13 cellular contexts compared by ENCODE assay signal in the genomic region with DNA sequence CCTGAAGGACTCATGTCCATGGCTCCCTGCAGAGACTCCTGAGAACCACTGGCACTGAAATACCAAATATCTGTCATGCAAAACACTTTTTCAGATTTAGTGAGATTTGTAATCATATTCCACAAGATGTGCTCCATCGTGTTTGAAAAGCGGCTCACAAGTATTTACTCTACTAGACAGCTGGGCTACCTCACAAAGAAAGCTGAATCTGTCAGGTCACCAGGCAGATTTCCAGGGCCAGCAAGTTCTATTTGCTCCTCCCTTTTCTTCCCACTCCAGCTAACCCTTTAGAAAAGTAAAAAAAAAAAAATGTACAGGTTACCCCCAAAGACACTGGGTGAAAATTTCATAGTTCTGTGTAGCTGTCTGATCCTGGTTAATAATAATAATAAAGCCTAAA. TPM values are rescaled to one million over a fixed set of nuclear protein-coding genes. Genes with fewer than 3 reads are reported as not detected.
DNase-seq lines count a peak whose midpoint lies in the region; ATAC-seq and TF ChIP-seq lines count a peak whose summit lies in the region.
"Had no signal": no experiment of that assay in that cellular context is flagged by ENCODE, and none has a peak within 500 bp of the region (broad histone marks: within the 10 kb centered on the region; RNA-seq: fewer than 3 reads in every experiment).

No MANE protein-coding gene starts in this region.

- H3K27me3 ChIP-seq in CD4-positive, alpha-beta memory T cell (ENCODE audit: insufficient read depth, low read length): no peaks in the 10 kb centered on the region
- H3K27me3 ChIP-seq: heart right ventricle had no signal

- H3K27ac Mint-ChIP-seq in CD4-positive, alpha-beta memory T cell: peak overlapping the region; percentile 25 to 87 (median 70)
- H3K27ac Mint-ChIP-seq: WTC11 had no signal

- H3K4me1 ChIP-seq in CD4-positive, alpha-beta memory T cell (ENCODE audit: insufficient read depth, low read length): peaks cover 79% of the 10 kb centered on the region

- H3K27me3 Mint-ChIP-seq in CD4-positive, alpha-beta memory T cell: no peaks in the 10 kb centered on the region

- no peak for ATAC-seq in GM18873 (IDR thresholded peaks at IDR 0.05; ENCODE audit: low FRiP score, unreplicated experiment)
- ATAC-seq: activated T-cell treated with anti-CD3 and anti-CD28 coated beads, Interleukin-2, amount 50 U/mL, for 4 hours; WTC11 had no signal

- intact Hi-C loops in CD4-positive, alpha-beta memory T cell (cut with micrococcal nuclease): no loop called here

- CTCF ChIA-PET in CD4-positive, alpha-beta memory T cell (lab: Charles Lee; ENCODE audit: partially characterized antibody): interaction anchor here (0.7 to 26.1 kb wide), 11 partner anchors 26 to 175 kb away, joined by 3 to 430 read pairs (median 4); a partner anchor contains a TSS

- no peak for TF ChIP-seq CTCF in VCaP (conservative IDR thresholded peaks at IDR 0.05)

- H3K36me3 ChIP-seq in CD4-positive, alpha-beta memory T cell (ENCODE audit: insufficient read depth, low read length): peaks cover 91% of the 10 kb centered on the region

- no peak overlapping the region for H3K27ac ChIP-seq in CD4-positive, alpha-beta memory T cell (ENCODE audit: low read depth, low read length)
- H3K27ac ChIP-seq in VCaP: peak overlapping the region; percentile 33; the same call in 1 of the 2 replicates

- POLR2A ChIA-PET in CD4-positive, alpha-beta memory T cell (lab: Charles Lee; ENCODE audit: partially characterized antibody): interaction anchor here (0.5 to 15.2 kb wide), 6 partner anchors 9 to 123 kb away, joined by 3 to 256 read pairs (median 4); a partner anchor contains a TSS

- peaks cover 42 to 85% (median 59%) of the 10 kb centered on the region in 4 donors for H3K4me1 Mint-ChIP-seq in CD4-positive, alpha-beta memory T cell
- H3K4me1 Mint-ChIP-seq: WTC11 had no signal

- peak overlapping the region in 2 of 8 donors; percentile 5 to 61 for H3K4me3 Mint-ChIP-seq in CD4-positive, alpha-beta memory T cell
- H3K4me3 Mint-ChIP-seq: activated T-cell treated with anti-CD3 and anti-CD28 coated beads, Interleukin-2, amount 50 U/mL, for 4 hours; WTC11 had no signal

- no peak overlapping the region for H3K4me3 ChIP-seq in CD4-positive, alpha-beta memory T cell (ENCODE audit: low read length in 2 of 2)
- H3K4me3 ChIP-seq: heart right ventricle, skin epidermis had no signal

- no peaks in the 10 kb centered on the region for H3K9me3 Mint-ChIP-seq in CD4-positive, alpha-beta memory T cell
- H3K9me3 Mint-ChIP-seq: activated T-cell treated with anti-CD3 and anti-CD28 coated beads, Interleukin-2, amount 50 U/mL, for 4 hours; WTC11 had no signal

- no peak for DNase-seq in CD4-positive, alpha-beta memory T cell
- DNase-seq in DMS153 treated with DMSO at 0.1 percent for 48 hours (lab: John Stamatoyannopoulos, UW; ENCODE audit: unreplicated experiment) (peak; percentile 13), left kidney (ENCODE audit: low read depth, low spot score) (peak; percentile 35), middle frontal gyrus (ENCODE audit: extremely low spot score, low spot score) (no peak)
- no peak for DNase-seq in stimulated activated CD4-positive, alpha-beta T cell treated with anti-CD3 and anti-CD28 coated beads, Interleukin-4, amount 100 ng/mL, for 4 hours
- DNase-seq: activated T-cell treated with anti-CD3 and anti-CD28 coated beads, Interleukin-2, amount 50 U/mL, for 4 hours; heart right ventricle; left cardiac atrium; NCI-H1105 had no signal

- H3K36me3 Mint-ChIP-seq in CD4-positive, alpha-beta memory T cell: peaks cover 52 to 87% of the 10 kb centered on the region in 2 donors

- no peaks in the 10 kb centered on the region for H3K9me3 ChIP-seq in CD4-positive, alpha-beta memory T cell (ENCODE audit: control insufficient read depth in 1 of 2, low read length in 2 of 2)
- H3K9me3 ChIP-seq: heart right ventricle had no signal

RNA-seq across cellular contexts. Expression of a gene that starts 22.9 kb away (rescaled TPM):
- total RNA-seq in CD4-positive, alpha-beta memory T cell: 100 to 1,000 TPM; 483 to 484 TPM
- 100 to 1,000 TPM in 1 of 2 donors, 10 to 100 TPM in 1; 79.2 to 169 TPM for polyA plus RNA-seq in CD4-positive, alpha-beta memory T cell

Comparison
In these comparisons a context has a peak if more than half of its experiments do, and no peak if none do; other contexts are left out.
1. DNase-seq: peak in DMS153 treated with DMSO at 0.1 percent for 48 hours (single experiment) and left kidney (single experiment); none in CD4-positive, alpha-beta memory T cell (0 of 5), middle frontal gyrus (single experiment) and stimulated activated CD4-positive, alpha-beta T cell treated with anti-CD3 and anti-CD28 coated beads, Interleukin-4, amount 100 ng/mL, for 4 hours (0 of 2).